In the genomic region with DNA sequence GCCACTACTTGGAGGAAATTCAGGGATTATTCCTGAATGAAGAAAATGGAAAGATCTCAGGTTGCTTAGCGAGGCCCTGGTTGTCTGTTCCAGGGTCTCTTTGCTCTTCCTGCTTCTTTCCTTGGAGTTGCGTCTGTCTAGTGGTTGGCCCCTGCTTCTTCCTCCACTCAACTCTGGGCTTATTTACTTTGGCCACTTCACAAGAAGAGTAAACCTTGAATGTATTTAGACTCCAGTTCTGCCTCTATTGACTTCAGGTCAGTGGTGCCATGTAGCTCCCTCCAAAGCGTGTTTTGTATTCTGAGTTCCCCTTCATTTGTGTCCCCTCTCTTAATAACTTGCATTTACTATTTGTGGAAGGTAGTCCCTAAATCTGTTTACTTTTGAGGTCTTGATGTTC, we compare ENCODE assay signal across 14 cellular contexts.
"Had no signal": no experiment of that assay in that cellular context is flagged by ENCODE, and none has a peak within 500 bp of the region (broad histone marks: within the 10 kb centered on the region; RNA-seq: fewer than 3 reads in every experiment).

No MANE protein-coding gene starts in this region.

- ATAC-seq: left cardiac atrium had no signal

- H3K4me3 ChIP-seq: ascending aorta, dorsolateral prefrontal cortex, esophagus squamous epithelium, ovary, uterus had no signal

- H3K27me3 ChIP-seq: ascending aorta, dorsolateral prefrontal cortex, esophagus squamous epithelium, ovary, uterus had no signal

- H3K4me1 ChIP-seq: ascending aorta, esophagus squamous epithelium, uterus had no signal

- H3K36me3 ChIP-seq: ovary, uterus had no signal

- H3K4me3 Mint-ChIP-seq: neural crest cell had no signal

- H3K9me3 ChIP-seq: ascending aorta, esophagus squamous epithelium, ovary, uterus had no signal

- H3K27ac ChIP-seq: ascending aorta, dorsolateral prefrontal cortex, esophagus squamous epithelium, ovary, uterus had no signal

- DNase-seq: activated CD4-positive, alpha-beta T cell treated with anti-CD3 and anti-CD28 coated beads, Interleukin-2, amount 50 U/mL, for 48 hours; activated CD4-positive, CD25-positive, alpha-beta regulatory T cell treated with anti-CD3 and anti-CD28 coated beads, Interleukin-2, amount 50 U/mL, for 72 hours; activated naive CD4-positive, alpha-beta T cell; dorsolateral prefrontal cortex; esophagus squamous epithelium; foreskin fibroblast; head of caudate nucleus; left cardiac atrium; mesenchymal stem cell; ovary; stimulated activated CD4-positive, alpha-beta T cell treated with anti-CD3 and anti-CD28 coated beads, Interleukin-4, amount 100 ng/mL, for 1 hour; uterus had no signal

- H3K9me3 Mint-ChIP-seq: neural crest cell had no signal
